In the genomic region with DNA sequence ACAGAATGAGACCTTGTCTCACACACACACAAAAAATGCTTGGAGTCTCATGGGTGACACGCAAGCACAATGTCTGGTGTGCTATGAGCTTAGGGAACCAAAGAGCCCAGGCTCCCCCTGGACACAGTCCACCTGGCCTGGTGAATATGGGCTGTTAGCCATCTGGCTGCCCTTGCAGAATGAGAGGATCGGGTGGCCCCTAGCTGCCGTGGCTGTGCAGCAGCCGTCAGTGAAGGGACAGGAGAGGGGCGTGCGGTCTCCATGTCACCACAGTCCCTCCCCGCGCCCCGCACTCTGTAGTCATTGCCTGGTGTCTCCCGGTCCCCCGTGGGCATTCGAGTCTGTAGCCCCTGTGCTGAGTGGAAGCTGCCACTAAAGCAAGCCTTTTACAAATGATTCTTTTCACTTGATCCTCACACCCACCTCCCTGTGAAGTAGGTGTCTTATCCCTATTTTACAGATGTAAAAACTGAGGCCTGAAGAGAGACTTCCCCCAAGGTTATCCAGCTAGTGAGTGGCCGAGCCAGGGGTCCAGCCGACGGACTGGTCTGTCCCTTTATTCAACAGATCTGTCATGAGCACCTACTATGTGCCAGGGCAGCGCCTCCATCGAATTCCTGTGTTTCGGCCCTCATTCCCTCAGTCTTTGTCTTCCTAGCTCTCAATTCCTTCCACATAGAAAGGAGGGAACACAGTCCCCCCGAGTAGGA, we compare ENCODE assay signal across 12 cellular contexts.
"Had no signal": no experiment of that assay in that cellular context is flagged by ENCODE, and none has a peak within 500 bp of the region (broad histone marks: within the 10 kb centered on the region; RNA-seq: fewer than 3 reads in every experiment).

No MANE protein-coding gene starts in this region.

- FAIRE-seq: islet of Langerhans had no signal

- H3K4me3 ChIP-seq: esophagus muscularis mucosa, tibial artery, vagina had no signal

- H3K4me3 Mint-ChIP-seq: activated naive CD4-positive, alpha-beta T cell treated with anti-CD3 and anti-CD28 coated beads, Interleukin-2, amount 50 U/mL, for 24 hours; stimulated activated memory B cell treated with anti-CD40 and anti-IgM and Interleukin-4, amounts not matched to agents 10 μg/mL and 1 μg/mL and 100 μg/mL, for 72 hours; T-helper 1 cell treated with Interleukin-12 subunit alpha and Interleukin-12 subunit beta and Interleukin-4 antibody, amounts not matched to agents 30 μg/mL and 1 μg/mL, for 36 hours had no signal

- H3K27me3 Mint-ChIP-seq: activated naive CD4-positive, alpha-beta T cell treated with anti-CD3 and anti-CD28 coated beads, Interleukin-2, amount 50 U/mL, for 24 hours; stimulated activated memory B cell treated with anti-CD40 and anti-IgM and Interleukin-4, amounts not matched to agents 10 μg/mL and 1 μg/mL and 100 μg/mL, for 72 hours had no signal

- H3K9me3 ChIP-seq: esophagus muscularis mucosa, tibial artery, vagina had no signal

- ATAC-seq: stimulated activated memory B cell treated with anti-CD40 and anti-IgM and Interleukin-4, amounts not matched to agents 10 μg/mL and 1 μg/mL and 100 μg/mL, for 72 hours had no signal

- H3K27me3 ChIP-seq: esophagus muscularis mucosa, tibial artery, vagina had no signal

- H3K27ac Mint-ChIP-seq: activated naive CD4-positive, alpha-beta T cell treated with anti-CD3 and anti-CD28 coated beads, Interleukin-2, amount 50 U/mL, for 24 hours; stimulated activated memory B cell treated with anti-CD40 and anti-IgM and Interleukin-4, amounts not matched to agents 10 μg/mL and 1 μg/mL and 100 μg/mL, for 72 hours; T-helper 1 cell treated with Interleukin-12 subunit alpha and Interleukin-12 subunit beta and Interleukin-4 antibody, amounts not matched to agents 30 μg/mL and 1 μg/mL, for 36 hours had no signal

- DNase-seq: activated CD4-positive, alpha-beta T cell treated with anti-CD3 and anti-CD28 coated beads, Interleukin-2, amount 50 U/mL, for 1 hour; activated CD4-positive, CD25-positive, alpha-beta regulatory T cell; activated T-cell treated with anti-CD3 and anti-CD28 coated beads for 4 hours; cerebellar nuclear complex; stimulated activated CD4-positive, alpha-beta T cell treated with anti-CD3 and anti-CD28 coated beads, Interleukin-1b, Interleukin-23, amount 100 ng/mL, for 48 hours; tibial artery had no signal

- H3K9me3 Mint-ChIP-seq: activated naive CD4-positive, alpha-beta T cell treated with anti-CD3 and anti-CD28 coated beads, Interleukin-2, amount 50 U/mL, for 24 hours; stimulated activated memory B cell treated with anti-CD40 and anti-IgM and Interleukin-4, amounts not matched to agents 10 μg/mL and 1 μg/mL and 100 μg/mL, for 72 hours; T-helper 1 cell treated with Interleukin-12 subunit alpha and Interleukin-12 subunit beta and Interleukin-4 antibody, amounts not matched to agents 30 μg/mL and 1 μg/mL, for 36 hours had no signal

- H3K27ac ChIP-seq: esophagus muscularis mucosa, tibial artery, vagina had no signal
